1 cellular context compared by ENCODE assay signal in genomic region chr7:158741294-158741666, GRCh38.
A peak's percentile ranks its signal among the peaks of the same experiment; 100 is the strongest.
TF ChIP-seq lines count a peak whose summit lies in the region.

No MANE protein-coding gene starts in this region.

TF ChIP-seq in K562, 482 proteins besides CTCF, POLR2A, EP300 and RAD21 (continued from another document and continues in another):
- TF ChIP-seq RERE (CRISPR knock-in tag; IDR thresholded peaks at IDR 0.05; ENCODE audit: borderline replicate concordance) (no peak), ZNF583 (CRISPR knock-in tag; IDR thresholded peaks at IDR 0.05) (no peak), TFE3 (CRISPR knock-in tag; IDR thresholded peaks at IDR 0.05) (no peak), ZNF311 (CRISPR knock-in tag; IDR thresholded peaks at IDR 0.05) (no peak), YY1 (IDR thresholded peaks at IDR 0.05; ENCODE audit: borderline replicate concordance in 1 of 3, control insufficient read depth in 1 of 3, extremely low read depth in 1 of 3, insufficient read depth in 3 of 3, insufficient read length in 1 of 3, insufficient replicate concordance in 2 of 3, low read depth in 1 of 3, low read length in 2 of 3) (peak in 1 of 3 experiments; percentile 30), LARP7 (IDR thresholded peaks at IDR 0.05) (no peak), ZNF444 (CRISPR knock-in tag; IDR thresholded peaks at IDR 0.05) (no peak), MBD2 (IDR thresholded peaks at IDR 0.05; ENCODE audit: borderline replicate concordance, low read depth) (peak; percentile 5; the same call in 1 of the 2 replicates), GTF2E2 (tag; IDR thresholded peaks at IDR 0.05) (no peak), MAZ (CRISPR knock-in tag; conservative IDR thresholded peaks at IDR 0.05 in 1 of 2, IDR thresholded peaks at IDR 0.05 in 1 of 2) (no peak), IRF9 (tag; IDR thresholded peaks at IDR 0.05) (no peak), RBM39 (optimal IDR thresholded peaks at IDR 0.05; ENCODE audit: low read depth, low read length) (no peak), CBX8 (IDR thresholded peaks at IDR 0.05; ENCODE audit: borderline replicate concordance, extremely low read depth, low read depth, low read length, poor library complexity, severe bottlenecking) (no peak), RBFOX2 (IDR thresholded peaks at IDR 0.05; ENCODE audit: low read depth, low read length) (0 out of 2 replicates have a peak, but pooled peaks have one; percentile 36), POLR2AphosphoS5 (IDR thresholded peaks at IDR 0.05; ENCODE audit: control insufficient read depth, insufficient read depth, low read depth, low read length) (no peak), PPARD (CRISPR knock-in tag; IDR thresholded peaks at IDR 0.05) (no peak), ZNF224 (CRISPR knock-in tag; IDR thresholded peaks at IDR 0.05) (no peak), ZNF561 (CRISPR knock-in tag; conservative IDR thresholded peaks at IDR 0.05) (no peak), MGA (IDR thresholded peaks at IDR 0.05) (peak; percentile 59), SAFB2 (IDR thresholded peaks at IDR 0.05; ENCODE audit: borderline replicate concordance, low read depth, low read length, severe bottlenecking) (no peak), SRSF3 (IDR thresholded peaks at IDR 0.05; ENCODE audit: insufficient read depth, low read length) (no peak), BRF1 (IDR thresholded peaks at IDR 0.05; ENCODE audit: borderline replicate concordance, extremely low read depth, insufficient read length) (no peak), ZNF232 (CRISPR knock-in tag; IDR thresholded peaks at IDR 0.05) (no peak), ZNF77 (CRISPR knock-in tag; IDR thresholded peaks at IDR 0.05) (no peak), ZFPM2 (CRISPR knock-in tag; IDR thresholded peaks at IDR 0.05) (no peak), RB1 (IDR thresholded peaks at IDR 0.05; ENCODE audit: low read depth) (no peak), RUNX1 (IDR thresholded peaks at IDR 0.05; ENCODE audit: low read depth) (no peak), CEBPB (tag; IDR thresholded peaks at IDR 0.05) (0 out of 2 replicates have a peak, but pooled peaks have one; percentile 21), CAMTA2 (CRISPR knock-in tag; conservative IDR thresholded peaks at IDR 0.05) (no peak), MXD1 (CRISPR knock-in tag; IDR thresholded peaks at IDR 0.05; ENCODE audit: borderline replicate concordance, poor library complexity, severe bottlenecking) (no peak), PML (IDR thresholded peaks at IDR 0.05; ENCODE audit: low read length) (no peak), LCOR (CRISPR knock-in tag; IDR thresholded peaks at IDR 0.05) (no peak), KDM2B (CRISPR knock-in tag; IDR thresholded peaks at IDR 0.05) (no peak), ZBTB2 (IDR thresholded peaks at IDR 0.05) (no peak), TCFL5 (CRISPR knock-in tag; conservative IDR thresholded peaks at IDR 0.05) (no peak), DMBX1 (CRISPR knock-in tag; IDR thresholded peaks at IDR 0.05; ENCODE audit: borderline replicate concordance) (no peak), XRCC4 (IDR thresholded peaks at IDR 0.05; ENCODE audit: extremely low read depth, insufficient read depth, insufficient read length) (no peak), MAX (CRISPR knock-in tag; IDR thresholded peaks at IDR 0.05) (peak; percentile 49), MECOM (CRISPR knock-in tag; IDR thresholded peaks at IDR 0.05) (no peak), TCF3 (CRISPR knock-in tag; IDR thresholded peaks at IDR 0.05) (no peak)
